Comparison of ENCODE assay signal across 24 cellular contexts in the genomic region with DNA sequence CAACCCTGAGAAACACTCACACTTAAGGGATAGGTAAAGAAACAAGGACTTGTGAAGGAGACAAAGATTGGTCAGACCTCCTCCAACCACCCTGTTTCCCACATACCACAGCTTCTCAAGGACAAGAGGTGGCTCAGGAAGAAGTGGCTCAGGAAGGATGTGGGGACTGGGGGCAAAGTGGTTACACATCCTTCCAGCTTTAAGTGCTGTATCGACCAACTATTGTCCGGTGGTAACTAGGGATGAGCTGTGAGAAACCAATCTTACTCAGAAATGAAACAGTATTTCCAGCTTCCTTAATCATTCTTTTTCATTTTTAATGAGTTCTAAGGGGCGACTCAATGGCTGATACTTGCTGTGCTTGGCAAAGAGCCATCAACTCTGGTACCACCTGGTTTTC. TPM values are rescaled to one million over a fixed set of nuclear protein-coding genes. Genes with fewer than 3 reads are reported as not detected.
"Had no signal": no experiment of that assay in that cellular context is flagged by ENCODE, and none has a peak within 500 bp of the region (broad histone marks: within the 10 kb centered on the region; RNA-seq: fewer than 3 reads in every experiment).

No MANE protein-coding gene starts in this region.

- DNase-seq: activated CD4-positive, alpha-beta T cell treated with anti-CD3 and anti-CD28 coated beads, Interleukin-2, amount 50 U/mL, for 1 hour; activated CD4-positive, CD25-positive, alpha-beta regulatory T cell treated with anti-CD3 and anti-CD28 coated beads, Interleukin-2, amount 50 U/mL, for 72 hours; activated naive CD4-positive, alpha-beta T cell treated with Interleukin-2 at 50 U/mL for 16 hours; activated T-cell treated with anti-CD3 and anti-CD28 coated beads, Interleukin-2, amount 50 U/mL, for 1 hour; adrenal gland; cerebellar nuclear complex; effector CD8-positive, alpha-beta T cell; heart left ventricle; kidney glomerular epithelial cell; left ventricle myocardium inferior; mammary epithelial cell; midbrain; occipital lobe; posterior cingulate gyrus; spleen; stimulated activated CD8-positive, alpha-beta memory T cell treated with anti-CD3 and anti-CD28 coated beads, Interleukin-4, amount 100 ng/mL, for 48 hours; stimulated activated naive CD4-positive, alpha-beta T cell had no signal

- H3K4me1 ChIP-seq: adrenal gland, gastroesophageal sphincter, heart left ventricle, left ventricle myocardium inferior, spleen, tibial nerve had no signal

- H3K36me3 ChIP-seq: adrenal gland, gastroesophageal sphincter, heart left ventricle, left ventricle myocardium inferior, spleen, tibial nerve had no signal

- ATAC-seq: esophagus mucosa had no signal

- H3K27ac ChIP-seq: adrenal gland, gastroesophageal sphincter, heart left ventricle, spleen, tibial nerve had no signal

- H3K27me3 ChIP-seq: gastroesophageal sphincter had no signal

- H3K4me3 ChIP-seq: adrenal gland, gastroesophageal sphincter, heart left ventricle, left ventricle myocardium inferior, spleen, tibial nerve had no signal

- FAIRE-seq: bronchial epithelial cell, urothelium cell line had no signal

- H3K9me3 ChIP-seq: adrenal gland, gastroesophageal sphincter, heart left ventricle, left ventricle myocardium inferior, spleen, tibial nerve had no signal

RNA-seq across cellular contexts. Expression of a gene that starts 8.5 kb away (rescaled TPM):
- total RNA-seq: activated T-helper 2 cell treated with anti-CD3 and anti-CD28 coated beads, Interferon-gamma antibody, Interleukin-2, Interleukin-4, amounts not matched to agents 10 μg/mL and 5 μg/mL and 100 μg/mL, durations not matched to agents 14 hours and 24 hours and 36 hours; bronchial epithelial cell; left ventricle myocardium inferior; mammary epithelial cell; renal cortical epithelial cell; tibial nerve had no signal
- polyA plus RNA-seq: mammary epithelial cell had no signal
